Comparison of ENCODE assay signal across 14 cellular contexts in the genomic region with DNA sequence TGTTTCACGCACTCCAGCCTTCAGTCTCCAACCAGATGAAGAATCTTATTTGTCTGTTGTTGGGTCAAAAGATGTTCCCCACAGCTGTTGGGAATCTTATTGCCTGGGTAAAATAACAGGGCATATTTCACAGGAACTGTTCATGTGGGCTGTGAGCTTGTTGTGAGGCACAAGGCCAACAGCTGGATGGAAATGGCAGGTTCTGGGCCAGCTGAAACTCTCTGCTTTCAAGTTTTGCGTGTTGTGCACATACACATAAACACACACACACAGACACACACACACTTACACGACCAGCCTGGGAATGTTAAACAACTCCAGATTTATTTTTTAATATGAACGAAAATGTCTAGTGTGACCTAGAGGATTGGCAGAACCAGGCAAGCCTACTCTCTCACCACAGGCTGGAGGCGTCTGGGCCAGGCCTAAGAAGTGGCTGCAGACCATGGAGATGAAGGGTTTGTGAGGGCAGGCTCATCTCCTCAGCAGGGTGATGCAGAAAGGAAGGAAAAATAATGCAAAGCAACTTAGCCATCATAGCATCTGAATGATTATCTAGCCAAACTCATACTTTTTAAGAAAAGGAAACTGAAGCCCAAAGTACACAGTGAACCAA.
DNase-seq lines count a peak whose midpoint lies in the region; ATAC-seq and TF ChIP-seq lines count a peak whose summit lies in the region.
"Had no signal": no experiment of that assay in that cellular context is flagged by ENCODE, and none has a peak within 500 bp of the region (broad histone marks: within the 10 kb centered on the region; RNA-seq: fewer than 3 reads in every experiment).

No MANE protein-coding gene starts in this region.

- H3K9me3 ChIP-seq in subcutaneous abdominal adipose tissue (ENCODE audit: control insufficient read depth in 5 of 5, low read length in 5 of 5) (no peaks in the 10 kb centered on the region), A673 (ENCODE audit: low read depth, low read length, poor library complexity, severe bottlenecking) (no peaks in the 10 kb centered on the region)
- H3K9me3 ChIP-seq: adrenal gland had no signal

- no peaks in the 10 kb centered on the region for H3F3A ChIP-seq in GM23338 (replicated peaks; ENCODE audit: low read depth)

- ATAC-seq in GM23338: no peak
- no peak for ATAC-seq in GM19351 (IDR thresholded peaks at IDR 0.05; ENCODE audit: unreplicated experiment)
- ATAC-seq: natural killer cell had no signal

- no peak overlapping the region for H3K4me3 Mint-ChIP-seq in GM23338
- H3K4me3 Mint-ChIP-seq in mesothelial cell of epicardium: no peak overlapping the region
- no peak overlapping the region for H3K4me3 Mint-ChIP-seq in activated T-helper 1 cell treated with anti-CD3 and anti-CD28 coated beads, Interleukin-12 subunit alpha, Interleukin-12 subunit beta, Interleukin-2, Interleukin-4 antibody, amounts not matched to agents 30 ng/mL and 10 ng/mL and 1 ng/mL, durations not matched to agents 14 hours and 24 hours and 36 hours
- H3K4me3 Mint-ChIP-seq: CD14-positive monocyte, natural killer cell had no signal

- peak overlapping the region; percentile 28; the same call in 1 of the 2 replicates for H3K27ac Mint-ChIP-seq in GM23338
- peak overlapping the region; percentile 56 for H3K27ac Mint-ChIP-seq in mesothelial cell of epicardium
- H3K27ac Mint-ChIP-seq in activated T-helper 1 cell treated with anti-CD3 and anti-CD28 coated beads, Interleukin-12 subunit alpha, Interleukin-12 subunit beta, Interleukin-2, Interleukin-4 antibody, amounts not matched to agents 30 ng/mL and 10 ng/mL and 1 ng/mL, durations not matched to agents 14 hours and 24 hours and 36 hours: no peak overlapping the region
- H3K27ac Mint-ChIP-seq: natural killer cell had no signal

- no peaks in the 10 kb centered on the region for H3K27me3 ChIP-seq in GM23338 (ENCODE audit: insufficient read depth)
- H3K27me3 ChIP-seq in subcutaneous abdominal adipose tissue (ENCODE audit: control insufficient read depth in 5 of 5, insufficient read depth in 4 of 5, low read length in 5 of 5): no peaks in the 10 kb centered on the region
- no peaks in the 10 kb centered on the region for H3K27me3 ChIP-seq in A673 (replicated peaks; ENCODE audit: insufficient read depth, low read depth, low read length, poor library complexity)
- H3K27me3 ChIP-seq: adrenal gland had no signal

- peak overlapping the region in 3 of 5 donors; percentile 2 to 22 (median 8) for H3K9ac ChIP-seq in subcutaneous abdominal adipose tissue (ENCODE audit: low read length in 5 of 5)

- H3K4me3 ChIP-seq in GM23338 (no peak overlapping the region), subcutaneous abdominal adipose tissue (ENCODE audit: low read depth in 1 of 5, low read length in 5 of 5) (peak overlapping the region in 2 of 5 donors; percentile 47 to 48), A673 (ENCODE audit: low read depth, low read length, poor library complexity, severe bottlenecking) (no peak overlapping the region)
- H3K4me3 ChIP-seq: adrenal gland had no signal

- POLR2A ChIA-PET in A673 (lab: Charles Lee; ENCODE audit: low non-redundant PET): no interaction called here

- intact Hi-C loops in activated T-helper 1 cell treated with anti-CD3 and anti-CD28 coated beads, Interleukin-12 subunit alpha, Interleukin-12 subunit beta, Interleukin-2, Interleukin-4 antibody, amounts not matched to agents 30 ng/mL and 10 ng/mL and 1 ng/mL, durations not matched to agents 14 hours and 24 hours and 36 hours (cut with micrococcal nuclease): no loop called here
- intact Hi-C loops in A673 (cut with micrococcal nuclease; ENCODE audit: unreplicated experiment): no loop called here

- H3K36me3 Mint-ChIP-seq in GM23338 (ENCODE audit: low read depth): no peaks in the 10 kb centered on the region
- no peaks in the 10 kb centered on the region for H3K36me3 Mint-ChIP-seq in mesothelial cell of epicardium
- no peaks in the 10 kb centered on the region for H3K36me3 Mint-ChIP-seq in activated T-helper 1 cell treated with anti-CD3 and anti-CD28 coated beads, Interleukin-12 subunit alpha, Interleukin-12 subunit beta, Interleukin-2, Interleukin-4 antibody, amounts not matched to agents 30 ng/mL and 10 ng/mL and 1 ng/mL, durations not matched to agents 14 hours and 24 hours and 36 hours (ENCODE audit: low read depth)
- H3K36me3 Mint-ChIP-seq: CD14-positive monocyte, natural killer cell had no signal

- peak overlapping the region; percentile 81; the same call in 1 of the 2 replicates for H2AFZ ChIP-seq in GM23338

- H3K27me3 Mint-ChIP-seq in GM23338 (ENCODE audit: insufficient read depth, low read depth, poor library complexity) (peaks cover 1% of the 10 kb centered on the region), mesothelial cell of epicardium (ENCODE audit: low read depth) (no peaks in the 10 kb centered on the region)
- no peaks in the 10 kb centered on the region for H3K27me3 Mint-ChIP-seq in activated T-helper 1 cell treated with anti-CD3 and anti-CD28 coated beads, Interleukin-12 subunit alpha, Interleukin-12 subunit beta, Interleukin-2, Interleukin-4 antibody, amounts not matched to agents 30 ng/mL and 10 ng/mL and 1 ng/mL, durations not matched to agents 14 hours and 24 hours and 36 hours (ENCODE audit: insufficient read depth)

- H3K9me2 ChIP-seq in GM23338 (ENCODE audit: insufficient read depth): peaks cover 14% of the 10 kb centered on the region

- no peaks in the 10 kb centered on the region for H4K20me1 ChIP-seq in GM23338 (replicated peaks; ENCODE audit: insufficient read depth)

- TF ChIP-seq CTCF in GM23338 (conservative IDR thresholded peaks at IDR 0.05; ENCODE audit: low read depth in 2 of 2) (no peak), mesothelial cell of epicardium (IDR thresholded peaks at IDR 0.05; ENCODE audit: unreplicated experiment) (no peak), A673 (conservative IDR thresholded peaks at IDR 0.05; ENCODE audit: low read depth, low read length) (no peak)

- H3K27ac ChIP-seq in GM23338 (ENCODE audit: low read depth) (no peak overlapping the region), subcutaneous abdominal adipose tissue (ENCODE audit: low read depth, low read length) (peak overlapping the region; percentile 2), A673 (ENCODE audit: low read depth, low read length, poor library complexity, severe bottlenecking) (no peak overlapping the region)

- H3K4me1 ChIP-seq in GM23338 (ENCODE audit: insufficient read depth): peaks cover 8% of the 10 kb centered on the region; the same call in 1 of the 2 replicates
- H3K4me1 ChIP-seq in subcutaneous abdominal adipose tissue (ENCODE audit: control insufficient read depth in 5 of 5, insufficient read depth in 5 of 5, low read length in 5 of 5): peaks cover 4 to 14% (median 12%) of the 10 kb centered on the region in 5 donors
- no peaks in the 10 kb centered on the region for H3K4me1 ChIP-seq in A673 (ENCODE audit: insufficient read depth, low read length, poor library complexity, severe bottlenecking)
- H3K4me1 ChIP-seq: adrenal gland had no signal

- H3K79me2 ChIP-seq in GM23338 (replicated peaks; ENCODE audit: insufficient read depth): no peaks in the 10 kb centered on the region

- H3K4me1 Mint-ChIP-seq in GM23338: peaks cover 14% of the 10 kb centered on the region
- peaks cover 23% of the 10 kb centered on the region for H3K4me1 Mint-ChIP-seq in mesothelial cell of epicardium
- peaks cover 13% of the 10 kb centered on the region for H3K4me1 Mint-ChIP-seq in activated T-helper 1 cell treated with anti-CD3 and anti-CD28 coated beads, Interleukin-12 subunit alpha, Interleukin-12 subunit beta, Interleukin-2, Interleukin-4 antibody, amounts not matched to agents 30 ng/mL and 10 ng/mL and 1 ng/mL, durations not matched to agents 14 hours and 24 hours and 36 hours (ENCODE audit: low read depth)
- H3K4me1 Mint-ChIP-seq: CD14-positive monocyte, natural killer cell had no signal

- H3K9me3 Mint-ChIP-seq in GM23338 (no peaks in the 10 kb centered on the region), mesothelial cell of epicardium (peaks cover 11% of the 10 kb centered on the region)
- no peaks in the 10 kb centered on the region for H3K9me3 Mint-ChIP-seq in activated T-helper 1 cell treated with anti-CD3 and anti-CD28 coated beads, Interleukin-12 subunit alpha, Interleukin-12 subunit beta, Interleukin-2, Interleukin-4 antibody, amounts not matched to agents 30 ng/mL and 10 ng/mL and 1 ng/mL, durations not matched to agents 14 hours and 24 hours and 36 hours

- BruUV-seq in A673 (replicated peaks; lab: Mats Ljungman, UMichigan): no TSS peak

- CTCF ChIA-PET in A673 (lab: Charles Lee): no interaction called here

- H3K4me2 ChIP-seq in GM23338: no peak overlapping the region

- DNase-seq in GM23338 (ENCODE audit: low spot score) (no peak), fibroblast of gingiva (ENCODE audit: low read depth) (peak; percentile 81), mesothelial cell of epicardium (ENCODE audit: low spot score in 2 of 2, unreplicated experiment in 2 of 2) (no peak), A673 (ENCODE audit: low spot score) (no peak), activated T-cell treated with anti-CD3 and anti-CD28 coated beads for 4 hours (no peak)
- DNase-seq in activated T-helper 1 cell treated with anti-CD3 and anti-CD28 coated beads, Interleukin-12 subunit alpha, Interleukin-12 subunit beta, Interleukin-2, Interleukin-4 antibody, amounts not matched to agents 30 ng/mL and 10 ng/mL and 1 ng/mL, durations not matched to agents 14 hours and 24 hours and 36 hours (ENCODE audit: low spot score): no peak
- DNase-seq: cortex of kidney, kidney, natural killer cell, SW 1271 had no signal

- H3K36me3 ChIP-seq in GM23338 (ENCODE audit: insufficient read depth): no peaks in the 10 kb centered on the region
- no peaks in the 10 kb centered on the region for H3K36me3 ChIP-seq in subcutaneous abdominal adipose tissue (ENCODE audit: control insufficient read depth in 5 of 5, insufficient read depth in 5 of 5, low read length in 5 of 5)
- H3K36me3 ChIP-seq in A673 (ENCODE audit: insufficient read depth, low read length, poor library complexity, severe bottlenecking): no peaks in the 10 kb centered on the region
- H3K36me3 ChIP-seq: adrenal gland had no signal

TF ChIP-seq in GM23338, 12 proteins besides CTCF, POLR2A, EP300 and RAD21 (continues in another document):
- TF ChIP-seq ZNF114 (CRISPR knock-in tag; IDR thresholded peaks at IDR 0.05) (no peak), POLR2AphosphoS5 (IDR thresholded peaks at IDR 0.05; ENCODE audit: low read depth) (no peak), EZH2 (IDR thresholded peaks at IDR 0.05; ENCODE audit: low read depth, unreplicated experiment) (no peak), CREB1 (CRISPR knock-in tag; IDR thresholded peaks at IDR 0.05; ENCODE audit: low read depth) (no peak), STAT1 (IDR thresholded peaks at IDR 0.05; ENCODE audit: unreplicated experiment) (no peak)
